23 cellular contexts compared by ENCODE assay signal in the genomic region with DNA sequence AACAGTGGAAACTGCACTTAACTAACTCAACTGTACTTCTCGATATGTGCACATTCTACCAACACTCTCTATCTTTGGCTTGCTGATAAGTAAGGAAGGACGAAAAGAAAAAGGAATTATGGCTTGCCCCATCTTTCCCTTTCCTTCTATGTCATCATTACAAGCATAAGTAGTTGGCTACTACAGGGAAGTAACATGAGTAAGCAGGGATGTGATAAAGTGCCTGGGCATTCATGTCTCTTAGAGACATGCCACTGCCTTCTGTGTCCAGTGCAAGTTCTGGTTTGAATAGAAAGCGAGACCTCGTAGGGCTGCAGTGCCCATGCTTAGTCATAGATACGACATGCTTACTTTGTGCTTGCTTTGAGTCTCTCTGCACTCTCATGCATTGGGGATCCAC.
DNase-seq lines count a peak whose midpoint lies in the region; ATAC-seq and TF ChIP-seq lines count a peak whose summit lies in the region.
"Had no signal": no experiment of that assay in that cellular context is flagged by ENCODE, and none has a peak within 500 bp of the region (broad histone marks: within the 10 kb centered on the region; RNA-seq: fewer than 3 reads in every experiment).

No MANE protein-coding gene starts in this region.

- peaks cover 3% of the 10 kb centered on the region for H3K9me3 Mint-ChIP-seq in osteocyte (ENCODE audit: unreplicated experiment)
- H3K9me3 Mint-ChIP-seq: IgD-negative memory B cell had no signal

- H3K4me3 ChIP-seq in epithelial cell of esophagus (ENCODE audit: low read length) (no peak overlapping the region), fibroblast of the aortic adventitia (ENCODE audit: low read depth, low read length) (no peak overlapping the region), body of pancreas (no peak overlapping the region)
- H3K4me3 ChIP-seq: MG63 had no signal

- ATAC-seq in HG02884 (IDR thresholded peaks at IDR 0.05; ENCODE audit: unreplicated experiment) (no peak), body of pancreas (no peak), GM18873 (IDR thresholded peaks at IDR 0.05; ENCODE audit: low FRiP score, unreplicated experiment) (no peak)

- H3K27me3 ChIP-seq in body of pancreas = no peaks in the 10 kb centered on the region
- H3K27me3 ChIP-seq: MG63 had no signal

- 78 to 83% methylated on average over 5 of the region's 5 CpGs for WGBS in body of pancreas, 2 donors

- DNase-seq in HT1080 (ENCODE audit: low read depth) (peak; percentile 6), epithelial cell of esophagus (ENCODE audit: low read depth) (peak; percentile 41), fibroblast of the aortic adventitia (ENCODE audit: low read depth) (peak; percentile 43), osteocyte (ENCODE audit: extremely low spot score, unreplicated experiment) (no peak), body of pancreas (no peak)
- DNase-seq in stimulated activated naive CD4-positive, alpha-beta T cell (lab: John Stamatoyannopoulos, UW) = no peak
- DNase-seq: AML-193, H7, Karpas-422, MG63, NCI-H1092, NCI-H146, NCI-H2081, NCI-H2171 treated with DMSO at 0.1 percent for 48 hours, NCI-H446 treated with DMSO at 0.1 percent for 48 hours, OCI-M1, SHP77, SK-N-SH had no signal

- H3K36me3 ChIP-seq in body of pancreas (replicated peaks in 1 of 2; ENCODE audit: insufficient read depth in 1 of 2, low read depth in 2 of 2) = no peaks in the 10 kb centered on the region
- H3K36me3 ChIP-seq: MG63 had no signal

- peaks cover 54% of the 10 kb centered on the region for H3K4me1 Mint-ChIP-seq in osteocyte (ENCODE audit: unreplicated experiment)

- no peaks in the 10 kb centered on the region for H3K27me3 Mint-ChIP-seq in osteocyte (ENCODE audit: unreplicated experiment)
- H3K27me3 Mint-ChIP-seq: IgD-negative memory B cell had no signal

- intact Hi-C loops in body of pancreas (cut with DNase I) = no loop called here

- H3K27ac ChIP-seq in body of pancreas = no peak overlapping the region
- H3K27ac ChIP-seq: C4-2B, HL-60 had no signal

- H3K4me1 ChIP-seq in body of pancreas = peaks cover 3% of the 10 kb centered on the region

- no peak for TF ChIP-seq POLR2A in body of pancreas (IDR thresholded peaks at IDR 0.05)

- H3K36me3 Mint-ChIP-seq in osteocyte (ENCODE audit: unreplicated experiment) = no peaks in the 10 kb centered on the region
- H3K36me3 Mint-ChIP-seq: IgD-negative memory B cell had no signal

- H3K9me3 ChIP-seq in body of pancreas = no peaks in the 10 kb centered on the region
- H3K9me3 ChIP-seq: MG63, SK-N-SH had no signal

- peak overlapping the region; percentile 45 for H3K27ac Mint-ChIP-seq in osteocyte (ENCODE audit: unreplicated experiment)
- H3K27ac Mint-ChIP-seq: IgD-negative memory B cell had no signal

- H3K4me3 Mint-ChIP-seq in osteocyte (ENCODE audit: unreplicated experiment) = no peak overlapping the region

- TF ChIP-seq CTCF in epithelial cell of esophagus (IDR thresholded peaks at IDR 0.05; ENCODE audit: insufficient read depth, low read depth, low read length, missing control alignments) (no peak), fibroblast of the aortic adventitia (IDR thresholded peaks at IDR 0.05; ENCODE audit: insufficient read depth, low read length) (no peak), osteocyte (IDR thresholded peaks at IDR 0.05) (no peak), body of pancreas (IDR thresholded peaks at IDR 0.05) (no peak)

Comparison
In these comparisons a context has a peak if more than half of its experiments do, and no peak if none do; other contexts are left out.
1. DNase-seq: peak in HT1080 (single experiment), epithelial cell of esophagus (single experiment) and fibroblast of the aortic adventitia (single experiment); none in osteocyte (single experiment), stimulated activated naive CD4-positive, alpha-beta T cell (0 of 6) and body of pancreas (0 of 4).